22 cellular contexts compared by ENCODE assay signal in the genomic region with DNA sequence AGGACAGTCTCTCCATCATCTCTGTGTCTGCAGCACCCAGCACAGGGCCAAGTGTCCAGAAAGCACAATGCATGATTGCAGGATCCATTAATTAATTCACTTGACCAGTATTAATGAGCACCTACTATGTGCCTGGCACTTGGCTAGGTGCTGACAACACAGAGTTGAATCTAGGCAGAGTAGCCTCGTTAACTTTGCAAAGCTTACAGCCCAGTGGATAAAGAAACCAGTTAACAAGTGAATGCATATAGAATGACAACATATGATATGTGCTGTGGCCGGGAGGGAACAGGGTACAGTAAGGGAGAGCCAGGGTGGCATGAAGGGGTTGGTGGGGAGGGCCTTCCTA. TPM values are rescaled to one million over a fixed set of nuclear protein-coding genes. Genes with fewer than 3 reads are reported as not detected.
"Had no signal": no experiment of that assay in that cellular context is flagged by ENCODE, and none has a peak within 500 bp of the region (broad histone marks: within the 10 kb centered on the region; RNA-seq: fewer than 3 reads in every experiment).

No MANE protein-coding gene starts in this region.

- H3K27ac Mint-ChIP-seq: activated naive CD4-positive, alpha-beta T cell treated with anti-CD3 and anti-CD28 coated beads, Interleukin-2, amount 10 ng/mL, durations not matched to agents 7 days and 5 days; mesothelial cell of epicardium; stimulated activated naive CD8-positive, alpha-beta T cell treated with anti-CD3 and anti-CD28 coated beads, Interleukin-15, Interleukin-2, amounts not matched to agents 100 ng/mL and 50 ng/mL, for 24 hours had no signal

- H3K4me1 ChIP-seq: lower lobe of right lung had no signal

- H3K27me3 Mint-ChIP-seq: stimulated activated naive CD8-positive, alpha-beta T cell treated with anti-CD3 and anti-CD28 coated beads, Interleukin-15, Interleukin-2, amounts not matched to agents 100 ng/mL and 50 ng/mL, for 24 hours; T-cell had no signal

- DNase-seq: activated CD4-positive, alpha-beta T cell treated with anti-CD3 and anti-CD28 coated beads, Interleukin-2, amount 50 U/mL, for 1 hour; activated CD8-positive, alpha-beta memory T cell treated with anti-CD3 and anti-CD28 coated beads, Interleukin-2, amount 50 U/mL, for 4 hours; activated effector memory CD4-positive, alpha-beta T cell treated with Interleukin-2 at 50 U/mL for 16 hours; activated naive CD4-positive, alpha-beta T cell treated with anti-CD3 and anti-CD28 coated beads, Interleukin-2, amount 10 ng/mL, durations not matched to agents 7 days and 5 days; activated T-cell treated with anti-CD3 and anti-CD28 coated beads, Interleukin-2, amount 50 U/mL, for 4 hours; effector CD8-positive, alpha-beta T cell; esophagus squamous epithelium; left colon; lower lobe of right lung; SHP77 treated with DMSO at 0.1 percent for 48 hours; SK-N-SH; T-cell; T-helper 9 cell had no signal

- H3K9ac ChIP-seq: SK-N-SH had no signal

- H3K4me3 ChIP-seq: ascending aorta, esophagus squamous epithelium, hepatocyte, lower lobe of right lung, ovary had no signal

- H3K9me3 Mint-ChIP-seq: activated naive CD4-positive, alpha-beta T cell treated with anti-CD3 and anti-CD28 coated beads, Interleukin-2, amount 10 ng/mL, durations not matched to agents 7 days and 5 days; activated T-cell treated with anti-CD3 and anti-CD28 coated beads, Interleukin-2, amount 50 U/mL, for 4 hours; mesothelial cell of epicardium; stimulated activated naive CD8-positive, alpha-beta T cell treated with anti-CD3 and anti-CD28 coated beads, Interleukin-15, Interleukin-2, amounts not matched to agents 100 ng/mL and 50 ng/mL, for 24 hours; T-cell had no signal

- H3K27ac ChIP-seq: hepatocyte, lower lobe of right lung, ovary had no signal

- H2AFZ ChIP-seq: hepatocyte had no signal

- H3K9me3 ChIP-seq: ascending aorta, esophagus squamous epithelium, lower lobe of right lung, ovary, SK-N-SH had no signal

- ATAC-seq: activated CD4-positive, CD25-positive, alpha-beta regulatory T cell treated with anti-CD3 and anti-CD28 coated beads, Interleukin-2, amount 50 U/mL, for 24 hours; activated T-cell treated with anti-CD3 and anti-CD28 coated beads, Interleukin-2, amount 50 U/mL, for 4 hours; left colon; lower lobe of right lung; T-cell had no signal

- H3K4me3 Mint-ChIP-seq: activated naive CD4-positive, alpha-beta T cell treated with anti-CD3 and anti-CD28 coated beads, Interleukin-2, amount 10 ng/mL, durations not matched to agents 7 days and 5 days; activated T-cell treated with anti-CD3 and anti-CD28 coated beads, Interleukin-2, amount 50 U/mL, for 4 hours; mesothelial cell of epicardium; stimulated activated naive CD8-positive, alpha-beta T cell treated with anti-CD3 and anti-CD28 coated beads, Interleukin-15, Interleukin-2, amounts not matched to agents 100 ng/mL and 50 ng/mL, for 24 hours; T-cell had no signal

- H3K27me3 ChIP-seq: ascending aorta, esophagus squamous epithelium, hepatocyte, ovary had no signal

- H3K4me1 Mint-ChIP-seq: activated naive CD4-positive, alpha-beta T cell treated with anti-CD3 and anti-CD28 coated beads, Interleukin-2, amount 10 ng/mL, durations not matched to agents 7 days and 5 days; T-cell had no signal

- H3K36me3 ChIP-seq: ascending aorta, esophagus squamous epithelium, lower lobe of right lung, ovary had no signal

- H3K4me2 ChIP-seq: hepatocyte, SK-N-SH had no signal

- H3K36me3 Mint-ChIP-seq: activated naive CD4-positive, alpha-beta T cell treated with anti-CD3 and anti-CD28 coated beads, Interleukin-2, amount 10 ng/mL, durations not matched to agents 7 days and 5 days; mesothelial cell of epicardium; T-cell had no signal

RNA-seq across cellular contexts. Expression of a gene that starts 10.9 kb away (rescaled TPM):
- total RNA-seq: activated T-cell treated with anti-CD3 and anti-CD28 coated beads, Interleukin-2, amount 50 U/mL, for 4 hours; ascending aorta; cerebellum; hepatocyte; mesothelial cell of epicardium; temporal lobe; ureter had no signal
- polyA plus RNA-seq: hepatocyte, SK-N-SH had no signal
